ENCODE assay signal across 8 cellular contexts in genomic region chr20:17525650-17526049, GRCh38. TPM values are rescaled to one million over a fixed set of nuclear protein-coding genes. Genes with fewer than 3 reads are reported as not detected.
DNase-seq lines count a peak whose midpoint lies in the region; ATAC-seq, FAIRE-seq and TF ChIP-seq lines count a peak whose summit lies in the region.

No MANE protein-coding gene starts in this region.

- H3K9ac ChIP-seq in mesenchymal stem cell (ENCODE audit: low read length): no peak overlapping the region

- no peak overlapping the region for H2BK5ac ChIP-seq in mesenchymal stem cell (ENCODE audit: low read depth, low read length, poor library complexity, severe bottlenecking)

- H3K4ac ChIP-seq in mesenchymal stem cell (ENCODE audit: low read depth in 1 of 2, low read length in 2 of 2): no peak overlapping the region

- no peaks in the 10 kb centered on the region for H3K79me1 ChIP-seq in mesenchymal stem cell (replicated peaks; ENCODE audit: low read length, poor library complexity, severe bottlenecking)

- H4K91ac ChIP-seq in mesenchymal stem cell (ENCODE audit: low read length): no peak overlapping the region

- H3K18ac ChIP-seq in mesenchymal stem cell (ENCODE audit: low read depth in 1 of 2, low read length in 2 of 2): no peak overlapping the region

- TF ChIP-seq CTCF in BE2C (IDR thresholded peaks at IDR 0.05; ENCODE audit: low read depth, low read length): no peak
- no peak for TF ChIP-seq CTCF in choroid plexus epithelial cell (conservative IDR thresholded peaks at IDR 0.05; ENCODE audit: low read depth, low read length)

- no peak overlapping the region for H3K27ac ChIP-seq in mesenchymal stem cell (ENCODE audit: low read length, poor library complexity, severe bottlenecking)

- ATAC-seq in GM19395 (IDR thresholded peaks at IDR 0.05; ENCODE audit: unreplicated experiment): peak; percentile 68
- no peak for ATAC-seq in HG02884 (IDR thresholded peaks at IDR 0.05; ENCODE audit: unreplicated experiment)

- H3K14ac ChIP-seq in mesenchymal stem cell (ENCODE audit: low read length in 2 of 2): no peak overlapping the region

- no peak overlapping the region for H2AFZ ChIP-seq in mesenchymal stem cell (ENCODE audit: low read depth, low read length)

- DNase-seq in BE2C (peak; percentile 34), NCI-H2196 treated with DMSO at 0.1 percent for 48 hours (lab: John Stamatoyannopoulos, UW; ENCODE audit: unreplicated experiment) (peak; percentile 14), choroid plexus epithelial cell (ENCODE audit: low read depth) (peak; percentile 65), NCI-H774 (lab: John Stamatoyannopoulos, UW) (no peak), mesenchymal stem cell (no peak), GM19239 (ENCODE audit: insufficient read length, low spot score) (no peak)

- H3K4me3 ChIP-seq in BE2C (ENCODE audit: low read depth, low read length) (no peak overlapping the region), choroid plexus epithelial cell (ENCODE audit: low read depth, low read length) (no peak overlapping the region), mesenchymal stem cell (ENCODE audit: insufficient read depth in 1 of 2, low read depth in 1 of 2, low read length in 2 of 2) (no peak overlapping the region)

- no peaks in the 10 kb centered on the region for H3K4me1 ChIP-seq in BE2C
- H3K4me1 ChIP-seq in mesenchymal stem cell (ENCODE audit: control insufficient read depth, insufficient read depth, low read depth, low read length): peaks cover under 1% of the 10 kb centered on the region

- H3K36me3 ChIP-seq in BE2C: no peaks in the 10 kb centered on the region
- H3K36me3 ChIP-seq in mesenchymal stem cell (ENCODE audit: control insufficient read depth in 1 of 2, insufficient read depth in 2 of 2, low read depth in 1 of 2, low read length in 2 of 2): no peaks in the 10 kb centered on the region

- FAIRE-seq in GM19239 (lab: Jason Lieb, UNC): no peak

- no peaks in the 10 kb centered on the region for H3K9me3 ChIP-seq in BE2C
- H3K9me3 ChIP-seq in mesenchymal stem cell (ENCODE audit: control insufficient read depth, low read length): no peaks in the 10 kb centered on the region

- H2BK15ac ChIP-seq in mesenchymal stem cell (ENCODE audit: low read depth, poor library complexity, severe bottlenecking): no peak overlapping the region

- no peak overlapping the region for H2BK120ac ChIP-seq in mesenchymal stem cell (ENCODE audit: low read depth, low read length)

- no peak overlapping the region for H2AK5ac ChIP-seq in mesenchymal stem cell (ENCODE audit: low read length, severe bottlenecking)

- H2BK12ac ChIP-seq in mesenchymal stem cell (ENCODE audit: low read length in 2 of 2): no peak overlapping the region

- no peak overlapping the region for H4K8ac ChIP-seq in mesenchymal stem cell (ENCODE audit: low read length)

- H3K4me2 ChIP-seq in mesenchymal stem cell (ENCODE audit: low read length, poor library complexity, severe bottlenecking): no peak overlapping the region

- H3K23ac ChIP-seq in mesenchymal stem cell (ENCODE audit: low read length in 2 of 2): no peak overlapping the region

- H3K27me3 ChIP-seq in BE2C: no peaks in the 10 kb centered on the region
- peaks cover 0 to 12% of the 10 kb centered on the region in 2 experiments for H3K27me3 ChIP-seq in mesenchymal stem cell (ENCODE audit: control insufficient read depth in 1 of 2, insufficient read depth in 1 of 2, low read length in 2 of 2)

RNA-seq across cellular contexts. Expression of gene BFSP1, which starts 5.5 kb away (rescaled TPM):
- polyA plus RNA-seq in BE2C (2012; ENCODE audit: insufficient read depth, insufficient read length, low read depth): 0.59 TPM
- polyA plus RNA-seq in mesenchymal stem cell (2013, experiment 1 of 2): 6.3 TPM
- polyA plus RNA-seq in mesenchymal stem cell (2013, experiment 2 of 2): 6.0 TPM

RNA-seq across cellular contexts. Expression of gene DSTN, which starts 44.2 kb away (rescaled TPM):
- polyA plus RNA-seq in BE2C (2012; ENCODE audit: insufficient read depth, insufficient read length, low read depth): 211 TPM
- polyA plus RNA-seq in mesenchymal stem cell (2013, experiment 1 of 2): 931 TPM
- polyA plus RNA-seq in mesenchymal stem cell (2013, experiment 2 of 2): 914 TPM

Comparison
In these comparisons a context has a peak if more than half of its experiments do, and no peak if none do; other contexts are left out.
1. DNase-seq: peak in BE2C (single experiment), NCI-H2196 treated with DMSO at 0.1 percent for 48 hours (single experiment) and choroid plexus epithelial cell (single experiment); none in NCI-H774 (single experiment), mesenchymal stem cell (single experiment) and GM19239 (single experiment).